In the genomic region with DNA sequence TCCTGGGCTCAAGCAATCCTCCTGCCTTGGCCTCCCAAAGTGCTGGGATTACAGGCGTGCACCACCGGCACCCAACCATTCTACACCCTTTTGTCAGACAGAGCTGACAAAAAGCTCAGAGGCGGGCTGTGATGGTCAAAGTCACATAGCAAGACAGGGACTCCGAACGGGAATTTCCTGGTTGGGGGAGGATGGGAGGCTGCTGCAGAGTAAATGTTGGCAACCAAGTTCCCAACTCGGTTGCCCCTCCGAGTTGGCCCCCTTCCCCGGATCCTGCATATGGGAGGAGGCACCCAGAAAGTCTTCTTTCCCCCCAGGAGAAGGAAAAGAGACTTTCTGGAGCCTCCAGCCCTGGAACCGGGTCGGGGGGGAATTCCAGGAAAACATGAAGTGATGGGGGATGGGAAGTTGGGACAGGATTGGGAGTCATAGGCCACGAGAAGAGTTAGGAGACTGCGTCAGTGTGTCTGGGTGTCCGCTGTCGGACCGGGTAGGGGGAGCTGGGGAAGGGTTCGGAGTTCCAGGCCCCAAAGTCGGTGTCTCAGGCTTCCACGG, we compare ENCODE assay signal across 1 cellular context.
TF ChIP-seq lines count a peak whose summit lies in the region.

No MANE protein-coding gene starts in this region.

TF ChIP-seq in GM12878, 131 proteins besides CTCF, POLR2A, EP300 and RAD21:
- TF ChIP-seq, protein P1, sequence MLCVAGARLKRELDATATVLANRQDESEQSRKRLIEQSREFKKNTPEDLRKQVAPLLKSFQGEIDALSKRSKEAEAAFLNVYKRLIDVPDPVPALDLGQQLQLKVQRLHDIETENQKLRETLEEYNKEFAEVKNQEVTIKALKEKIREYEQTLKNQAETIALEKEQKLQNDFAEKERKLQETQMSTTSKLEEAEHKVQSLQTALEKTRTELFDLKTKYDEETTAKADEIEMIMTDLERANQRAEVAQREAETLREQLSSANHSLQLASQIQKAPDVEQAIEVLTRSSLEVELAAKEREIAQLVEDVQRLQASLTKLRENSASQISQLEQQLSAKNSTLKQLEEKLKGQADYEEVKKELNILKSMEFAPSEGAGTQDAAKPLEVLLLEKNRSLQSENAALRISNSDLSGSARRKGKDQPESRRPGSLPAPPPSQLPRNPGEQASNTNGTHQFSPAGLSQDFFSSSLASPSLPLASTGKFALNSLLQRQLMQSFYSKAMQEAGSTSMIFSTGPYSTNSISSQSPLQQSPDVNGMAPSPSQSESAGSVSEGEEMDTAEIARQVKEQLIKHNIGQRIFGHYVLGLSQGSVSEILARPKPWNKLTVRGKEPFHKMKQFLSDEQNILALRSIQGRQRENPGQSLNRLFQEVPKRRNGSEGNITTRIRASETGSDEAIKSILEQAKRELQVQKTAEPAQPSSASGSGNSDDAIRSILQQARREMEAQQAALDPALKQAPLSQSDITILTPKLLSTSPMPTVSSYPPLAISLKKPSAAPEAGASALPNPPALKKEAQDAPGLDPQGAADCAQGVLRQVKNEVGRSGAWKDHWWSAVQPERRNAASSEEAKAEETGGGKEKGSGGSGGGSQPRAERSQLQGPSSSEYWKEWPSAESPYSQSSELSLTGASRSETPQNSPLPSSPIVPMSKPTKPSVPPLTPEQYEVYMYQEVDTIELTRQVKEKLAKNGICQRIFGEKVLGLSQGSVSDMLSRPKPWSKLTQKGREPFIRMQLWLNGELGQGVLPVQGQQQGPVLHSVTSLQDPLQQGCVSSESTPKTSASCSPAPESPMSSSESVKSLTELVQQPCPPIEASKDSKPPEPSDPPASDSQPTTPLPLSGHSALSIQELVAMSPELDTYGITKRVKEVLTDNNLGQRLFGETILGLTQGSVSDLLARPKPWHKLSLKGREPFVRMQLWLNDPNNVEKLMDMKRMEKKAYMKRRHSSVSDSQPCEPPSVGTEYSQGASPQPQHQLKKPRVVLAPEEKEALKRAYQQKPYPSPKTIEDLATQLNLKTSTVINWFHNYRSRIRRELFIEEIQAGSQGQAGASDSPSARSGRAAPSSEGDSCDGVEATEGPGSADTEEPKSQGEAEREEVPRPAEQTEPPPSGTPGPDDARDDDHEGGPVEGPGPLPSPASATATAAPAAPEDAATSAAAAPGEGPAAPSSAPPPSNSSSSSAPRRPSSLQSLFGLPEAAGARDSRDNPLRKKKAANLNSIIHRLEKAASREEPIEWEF (IDR thresholded peaks at IDR 0.05; ENCODE audit: insufficient replicate concordance, low read depth, low read length): no peak
- TF ChIP-seq, protein P2, sequence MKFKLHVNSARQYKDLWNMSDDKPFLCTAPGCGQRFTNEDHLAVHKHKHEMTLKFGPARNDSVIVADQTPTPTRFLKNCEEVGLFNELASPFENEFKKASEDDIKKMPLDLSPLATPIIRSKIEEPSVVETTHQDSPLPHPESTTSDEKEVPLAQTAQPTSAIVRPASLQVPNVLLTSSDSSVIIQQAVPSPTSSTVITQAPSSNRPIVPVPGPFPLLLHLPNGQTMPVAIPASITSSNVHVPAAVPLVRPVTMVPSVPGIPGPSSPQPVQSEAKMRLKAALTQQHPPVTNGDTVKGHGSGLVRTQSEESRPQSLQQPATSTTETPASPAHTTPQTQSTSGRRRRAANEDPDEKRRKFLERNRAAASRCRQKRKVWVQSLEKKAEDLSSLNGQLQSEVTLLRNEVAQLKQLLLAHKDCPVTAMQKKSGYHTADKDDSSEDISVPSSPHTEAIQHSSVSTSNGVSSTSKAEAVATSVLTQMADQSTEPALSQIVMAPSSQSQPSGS (IDR thresholded peaks at IDR 0.05; ENCODE audit: low read length): no peak
- TF ChIP-seq, protein P3, sequence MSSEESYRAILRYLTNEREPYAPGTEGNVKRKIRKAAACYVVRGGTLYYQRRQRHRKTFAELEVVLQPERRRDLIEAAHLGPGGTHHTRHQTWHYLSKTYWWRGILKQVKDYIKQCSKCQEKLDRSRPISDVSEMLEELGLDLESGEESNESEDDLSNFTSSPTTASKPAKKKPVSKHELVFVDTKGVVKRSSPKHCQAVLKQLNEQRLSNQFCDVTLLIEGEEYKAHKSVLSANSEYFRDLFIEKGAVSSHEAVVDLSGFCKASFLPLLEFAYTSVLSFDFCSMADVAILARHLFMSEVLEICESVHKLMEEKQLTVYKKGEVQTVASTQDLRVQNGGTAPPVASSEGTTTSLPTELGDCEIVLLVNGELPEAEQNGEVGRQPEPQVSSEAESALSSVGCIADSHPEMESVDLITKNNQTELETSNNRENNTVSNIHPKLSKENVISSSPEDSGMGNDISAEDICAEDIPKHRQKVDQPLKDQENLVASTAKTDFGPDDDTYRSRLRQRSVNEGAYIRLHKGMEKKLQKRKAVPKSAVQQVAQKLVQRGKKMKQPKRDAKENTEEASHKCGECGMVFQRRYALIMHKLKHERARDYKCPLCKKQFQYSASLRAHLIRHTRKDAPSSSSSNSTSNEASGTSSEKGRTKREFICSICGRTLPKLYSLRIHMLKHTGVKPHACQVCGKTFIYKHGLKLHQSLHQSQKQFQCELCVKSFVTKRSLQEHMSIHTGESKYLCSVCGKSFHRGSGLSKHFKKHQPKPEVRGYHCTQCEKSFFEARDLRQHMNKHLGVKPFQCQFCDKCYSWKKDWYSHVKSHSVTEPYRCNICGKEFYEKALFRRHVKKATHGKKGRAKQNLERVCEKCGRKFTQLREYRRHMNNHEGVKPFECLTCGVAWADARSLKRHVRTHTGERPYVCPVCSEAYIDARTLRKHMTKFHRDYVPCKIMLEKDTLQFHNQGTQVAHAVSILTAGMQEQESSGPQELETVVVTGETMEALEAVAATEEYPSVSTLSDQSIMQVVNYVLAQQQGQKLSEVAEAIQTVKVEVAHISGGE (CRISPR knock-in tag; IDR thresholded peaks at IDR 0.05): no peak
